In genomic region chr12:131928765-131929529, GRCh38 we compare ENCODE assay signal across 8 cellular contexts. TPM values are rescaled to one million over a fixed set of nuclear protein-coding genes. Genes with fewer than 3 reads are reported as not detected.
DNase-seq lines count a peak whose midpoint lies in the region; ATAC-seq and TF ChIP-seq lines count a peak whose summit lies in the region.

TSS of gene PUS1 (plus strand) at chr12:131929276. CDS start at chr12:131929723, 447 bp downstream.

- no peak for TF ChIP-seq CTCF in LNCaP clone FGC (IDR thresholded peaks at IDR 0.05; ENCODE audit: control insufficient read depth, extremely low read depth, insufficient read depth)
- TF ChIP-seq CTCF in RWPE2 (IDR thresholded peaks at IDR 0.05; ENCODE audit: poor library complexity, severe bottlenecking) = no peak

- peak within 1 kb of the TSS; percentile 40 for H3K27ac ChIP-seq in RWPE2 (ENCODE audit: poor library complexity, severe bottlenecking)

- no peaks in the 10 kb centered on the region for H3K9me3 ChIP-seq in RWPE2 (ENCODE audit: severe bottlenecking)

- H3K27me3 ChIP-seq in RWPE2 (ENCODE audit: insufficient read depth, poor library complexity, severe bottlenecking) = no peaks in the 10 kb centered on the region

- no peaks in the 10 kb centered on the region for H3K27me3 Mint-ChIP-seq in activated T-helper 2 cell treated with anti-CD3 and anti-CD28 coated beads, Interferon-gamma antibody, Interleukin-2, Interleukin-4, amounts not matched to agents 10 μg/mL and 5 μg/mL and 100 μg/mL, durations not matched to agents 14 hours and 24 hours and 36 hours (ENCODE audit: low read depth)
- H3K27me3 Mint-ChIP-seq in natural killer cell treated with Interleukin-12 subunit alpha and Interleukin-12 subunit beta and Interleukin-15 and Interleukin-18, amount 100 ng/mL, for 72 hours = no peaks in the 10 kb centered on the region

- H3K27ac Mint-ChIP-seq in activated T-helper 2 cell treated with anti-CD3 and anti-CD28 coated beads, Interferon-gamma antibody, Interleukin-2, Interleukin-4, amounts not matched to agents 10 μg/mL and 5 μg/mL and 100 μg/mL, durations not matched to agents 14 hours and 24 hours and 36 hours = peak within 1 kb of the TSS; percentile 92
- H3K27ac Mint-ChIP-seq in natural killer cell treated with Interleukin-12 subunit alpha and Interleukin-12 subunit beta and Interleukin-15 and Interleukin-18, amount 100 ng/mL, for 72 hours = peak within 1 kb of the TSS; percentile 83 to 84

- intact Hi-C loops in activated T-helper 2 cell treated with anti-CD3 and anti-CD28 coated beads, Interferon-gamma antibody, Interleukin-2, Interleukin-4, amounts not matched to agents 10 μg/mL and 5 μg/mL and 100 μg/mL, durations not matched to agents 14 hours and 24 hours and 36 hours (cut with micrococcal nuclease) = loop anchor here (1.0 kb wide), 3 partner anchors 20 to 155 kb away; partner anchors contain the start of genes EP400 and ULK1

- H3K4me3 ChIP-seq in LNCaP clone FGC (ENCODE audit: low read depth, low read length) = peak within 1 kb of the TSS; percentile 95
- H3K4me3 ChIP-seq in RWPE2 (ENCODE audit: severe bottlenecking) = peak within 1 kb of the TSS; percentile 91

- DNase-seq in Daoy (ENCODE audit: low read depth) (peak; percentile 98), GOT3 (lab: John Stamatoyannopoulos, UW) (peak; percentile 80), LNCaP clone FGC (ENCODE audit: low read depth) (peak; percentile 82), RWPE2 (ENCODE audit: low spot score) (peak; percentile 93), fibroblast of peridontal ligament (ENCODE audit: extremely low read depth) (peak; percentile 88)
- DNase-seq in activated T-helper 2 cell treated with anti-CD3 and anti-CD28 coated beads, Interferon-gamma antibody, Interleukin-2, Interleukin-4, amounts not matched to agents 10 μg/mL and 5 μg/mL and 100 μg/mL, durations not matched to agents 14 hours and 24 hours and 36 hours (ENCODE audit: low spot score) = peak; percentile 92
- peak; percentile 95 for DNase-seq in natural killer cell treated with Interleukin-12 subunit alpha and Interleukin-12 subunit beta and Interleukin-15 and Interleukin-18, amount 100 ng/mL, for 72 hours (ENCODE audit: low spot score)
- DNase-seq in stimulated activated naive CD4-positive, alpha-beta T cell treated with Interleukin-2 at 50 U/mL for 16 hours (lab: John Stamatoyannopoulos, UW) = peak; percentile 94

- peak within 1 kb of the TSS; percentile 98 for H3K4me3 Mint-ChIP-seq in activated T-helper 2 cell treated with anti-CD3 and anti-CD28 coated beads, Interferon-gamma antibody, Interleukin-2, Interleukin-4, amounts not matched to agents 10 μg/mL and 5 μg/mL and 100 μg/mL, durations not matched to agents 14 hours and 24 hours and 36 hours (ENCODE audit: low read depth)
- peak within 1 kb of the TSS; percentile 96 for H3K4me3 Mint-ChIP-seq in natural killer cell treated with Interleukin-12 subunit alpha and Interleukin-12 subunit beta and Interleukin-15 and Interleukin-18, amount 100 ng/mL, for 72 hours

- H3K36me3 Mint-ChIP-seq in activated T-helper 2 cell treated with anti-CD3 and anti-CD28 coated beads, Interferon-gamma antibody, Interleukin-2, Interleukin-4, amounts not matched to agents 10 μg/mL and 5 μg/mL and 100 μg/mL, durations not matched to agents 14 hours and 24 hours and 36 hours (ENCODE audit: low read depth) = peaks cover 35% of the 10 kb centered on the region
- H3K36me3 Mint-ChIP-seq in natural killer cell treated with Interleukin-12 subunit alpha and Interleukin-12 subunit beta and Interleukin-15 and Interleukin-18, amount 100 ng/mL, for 72 hours = peaks cover 14% of the 10 kb centered on the region

- peak; percentile 77 for ATAC-seq in RWPE2 (ENCODE audit: low read depth)
- ATAC-seq in natural killer cell treated with Interleukin-12 subunit alpha and Interleukin-12 subunit beta and Interleukin-15 and Interleukin-18, amount 100 ng/mL, for 72 hours = peak; percentile 91 to 94

- H3K36me3 ChIP-seq in RWPE2 (ENCODE audit: low read depth) = peaks cover 36% of the 10 kb centered on the region

- peaks cover 3% of the 10 kb centered on the region for H3K4me1 ChIP-seq in RWPE2 (ENCODE audit: insufficient read depth, poor library complexity, severe bottlenecking)

- peaks cover 17% of the 10 kb centered on the region for H3K4me1 Mint-ChIP-seq in activated T-helper 2 cell treated with anti-CD3 and anti-CD28 coated beads, Interferon-gamma antibody, Interleukin-2, Interleukin-4, amounts not matched to agents 10 μg/mL and 5 μg/mL and 100 μg/mL, durations not matched to agents 14 hours and 24 hours and 36 hours (ENCODE audit: low read depth)
- peaks cover 13 to 14% of the 10 kb centered on the region in 2 donors for H3K4me1 Mint-ChIP-seq in natural killer cell treated with Interleukin-12 subunit alpha and Interleukin-12 subunit beta and Interleukin-15 and Interleukin-18, amount 100 ng/mL, for 72 hours (ENCODE audit: low read depth in 2 of 2)

- H3K9me3 Mint-ChIP-seq in activated T-helper 2 cell treated with anti-CD3 and anti-CD28 coated beads, Interferon-gamma antibody, Interleukin-2, Interleukin-4, amounts not matched to agents 10 μg/mL and 5 μg/mL and 100 μg/mL, durations not matched to agents 14 hours and 24 hours and 36 hours = no peaks in the 10 kb centered on the region
- no peaks in the 10 kb centered on the region for H3K9me3 Mint-ChIP-seq in natural killer cell treated with Interleukin-12 subunit alpha and Interleukin-12 subunit beta and Interleukin-15 and Interleukin-18, amount 100 ng/mL, for 72 hours

RNA-seq across cellular contexts. Expression of gene PUS1, which starts in this region (rescaled TPM):
- total RNA-seq in Daoy (2014; rRNA removed; shearing (Covaris generic)) = 43.8 and 53.5 TPM in 2 replicates
- 71.2 and 79.2 TPM in 2 replicates for total RNA-seq in activated T-helper 2 cell treated with anti-CD3 and anti-CD28 coated beads, Interferon-gamma antibody, Interleukin-2, Interleukin-4, amounts not matched to agents 10 μg/mL and 5 μg/mL and 100 μg/mL, durations not matched to agents 14 hours and 24 hours and 36 hours
- 100 to 1,000 TPM in 1 of 2 donors, 10 to 100 TPM in 1; 53.7 to 147 TPM for total RNA-seq in natural killer cell treated with Interleukin-12 subunit alpha and Interleukin-12 subunit beta and Interleukin-15 and Interleukin-18, amount 100 ng/mL, for 72 hours

Comparison
In these comparisons a context has a peak if more than half of its experiments do, and no peak if none do; other contexts are left out.
1. Peak in every context shown above with its lines: DNase-seq, ATAC-seq, H3K4me3 ChIP-seq and H3K27ac ChIP-seq.